In the genomic region with DNA sequence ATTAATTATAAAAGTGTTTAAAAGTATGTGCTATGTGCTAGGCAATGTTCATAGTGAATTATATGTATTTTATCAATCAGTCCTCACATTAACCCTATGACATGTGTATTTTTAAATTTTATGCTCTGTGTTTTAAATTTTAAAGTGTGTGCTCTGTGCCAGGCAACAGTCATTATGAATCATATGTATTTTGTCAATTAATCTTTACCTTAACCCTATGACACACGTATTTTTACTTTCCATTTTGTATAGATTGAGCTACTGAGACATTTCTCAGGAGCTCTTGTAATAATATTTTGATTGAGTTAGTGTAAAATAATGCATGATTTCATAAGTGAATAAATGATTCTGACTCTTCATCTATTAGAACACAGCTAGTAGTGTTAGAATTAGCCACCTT, we compare ENCODE assay signal across 21 cellular contexts.
"Had no signal": no experiment of that assay in that cellular context is flagged by ENCODE, and none has a peak within 500 bp of the region (broad histone marks: within the 10 kb centered on the region; RNA-seq: fewer than 3 reads in every experiment).

No MANE protein-coding gene starts in this region.

- H3K4me3 ChIP-seq: ascending aorta, cardiac muscle cell, SJCRH30 had no signal

- H3K27me3 Mint-ChIP-seq: activated naive CD4-positive, alpha-beta T cell treated with anti-CD3 and anti-CD28 coated beads, Interleukin-2, amount 50 U/mL, for 24 hours; brain had no signal

- H3K27ac ChIP-seq: ascending aorta, cardiac muscle cell, SJCRH30 had no signal

- H3K9me3 Mint-ChIP-seq: activated naive CD4-positive, alpha-beta T cell treated with anti-CD3 and anti-CD28 coated beads, Interleukin-2, amount 50 U/mL, for 24 hours; brain; T-helper 2 cell treated with Interferon-gamma antibody and Interleukin-4, amounts not matched to agents 5 μg/mL and 100 μg/mL, for 36 hours had no signal

- H3K27ac Mint-ChIP-seq: activated CD8-positive, alpha-beta T cell treated with anti-CD3 and anti-CD28 coated beads, Interleukin-2, amount 10 ng/mL, durations not matched to agents 7 days and 5 days; activated naive CD4-positive, alpha-beta T cell treated with anti-CD3 and anti-CD28 coated beads, Interleukin-2, amount 50 U/mL, for 24 hours; brain; T-helper 2 cell treated with Interferon-gamma antibody and Interleukin-4, amounts not matched to agents 5 μg/mL and 100 μg/mL, for 36 hours had no signal

- H3K36me3 Mint-ChIP-seq: activated naive CD4-positive, alpha-beta T cell treated with anti-CD3 and anti-CD28 coated beads, Interleukin-2, amount 50 U/mL, for 24 hours; brain had no signal

- H3K4me1 Mint-ChIP-seq: activated naive CD4-positive, alpha-beta T cell treated with anti-CD3 and anti-CD28 coated beads, Interleukin-2, amount 50 U/mL, for 24 hours had no signal

- H3K4me3 Mint-ChIP-seq: activated CD8-positive, alpha-beta T cell treated with anti-CD3 and anti-CD28 coated beads, Interleukin-2, amount 10 ng/mL, durations not matched to agents 7 days and 5 days; activated naive CD4-positive, alpha-beta T cell treated with anti-CD3 and anti-CD28 coated beads, Interleukin-2, amount 50 U/mL, for 24 hours; brain; T-helper 2 cell treated with Interferon-gamma antibody and Interleukin-4, amounts not matched to agents 5 μg/mL and 100 μg/mL, for 36 hours had no signal

- ATAC-seq: activated CD8-positive, alpha-beta T cell treated with anti-CD3 and anti-CD28 coated beads, Interleukin-2, amount 10 ng/mL, durations not matched to agents 7 days and 5 days; SK-N-SH treated with all-trans-retinoic acid at 6 μM for 48 hours had no signal

- H3K9me3 ChIP-seq: ascending aorta, SJCRH30 had no signal

- DNase-seq: activated CD4-positive, alpha-beta T cell treated with anti-CD3 and anti-CD28 coated beads for 48 hours; activated CD4-positive, alpha-beta T cell treated with anti-CD3 and anti-CD28 coated beads, Interleukin-2, amount 50 U/mL, for 4 hours; activated CD4-positive, CD25-positive, alpha-beta regulatory T cell treated with anti-CD3 and anti-CD28 coated beads, Interleukin-2, amount 50 U/mL, for 72 hours; activated CD8-positive, alpha-beta memory T cell treated with anti-CD3 and anti-CD28 coated beads, Interleukin-2, amount 50 U/mL, for 48 hours; activated CD8-positive, alpha-beta T cell treated with anti-CD3 and anti-CD28 coated beads, Interleukin-2, amount 10 ng/mL, durations not matched to agents 7 days and 5 days; activated T-cell treated with anti-CD3 and anti-CD28 coated beads, Interleukin-2, amount 50 U/mL, for 1 hour; Kasumi-1; NCI-H1048; NCI-H146; NCI-H187 treated with DMSO at 0.1 percent for 48 hours; NCI-H2081 treated with DMSO at 0.1 percent for 48 hours; NCI-H446; NCI-H524; SJCRH30; SW 1271 had no signal

- H3K27me3 ChIP-seq: ascending aorta, cardiac muscle cell, SJCRH30 had no signal

- H3K4me1 ChIP-seq: ascending aorta had no signal

- H3K36me3 ChIP-seq: ascending aorta, cardiac muscle cell, SJCRH30 had no signal
